In the genomic region with DNA sequence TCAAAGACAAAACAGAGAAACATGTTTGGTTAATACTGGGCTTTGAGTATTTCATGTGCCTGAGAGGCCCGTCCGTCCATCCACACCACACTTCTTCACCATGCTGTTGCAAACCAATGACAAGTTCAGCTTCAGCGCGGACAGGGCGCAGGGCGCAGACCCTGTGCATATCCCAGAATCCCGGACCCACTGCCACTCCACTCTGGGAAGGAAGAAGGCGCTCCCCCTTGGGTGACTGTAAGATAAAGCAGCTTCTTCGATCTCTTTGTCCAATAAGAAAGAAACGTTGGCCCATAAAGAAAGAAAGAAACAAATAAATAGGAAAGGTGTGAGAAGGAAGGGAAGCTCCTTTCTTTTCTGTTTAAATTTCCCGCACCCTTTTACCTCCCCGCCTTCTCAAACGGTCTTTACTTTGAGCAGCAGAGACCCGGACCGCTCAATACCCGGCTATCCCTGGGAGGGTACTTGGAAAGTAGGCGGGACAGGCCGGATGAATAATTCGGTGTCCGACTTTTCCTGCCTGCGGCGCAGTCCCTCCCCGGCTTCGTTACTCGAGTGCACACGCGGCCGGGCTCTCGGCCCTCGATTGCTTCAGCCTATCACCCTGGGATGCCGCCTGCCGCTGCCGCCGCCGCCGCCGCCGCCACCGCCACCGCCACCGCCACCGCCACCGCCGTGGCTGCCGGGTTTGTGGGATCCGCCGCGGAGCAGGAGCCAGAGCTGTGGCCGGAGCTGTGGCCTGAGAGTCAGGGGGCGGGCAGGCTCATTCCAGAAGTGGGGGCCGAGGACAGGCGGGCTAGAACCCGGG, we compare ENCODE assay signal across 8 cellular contexts.
DNase-seq lines count a peak whose midpoint lies in the region; ATAC-seq lines count a peak whose summit lies in the region.

No MANE protein-coding gene starts in this region.

- peak; percentile 71 for DNase-seq in activated CD4-positive, alpha-beta T cell treated with anti-CD3 and anti-CD28 coated beads for 48 hours
- DNase-seq in activated CD4-positive, alpha-beta T cell treated with anti-CD3 and anti-CD28 coated beads for 1 hour, result no peak
- DNase-seq in NCI-H146 treated with DMSO at 0.1 percent for 48 hours (lab: John Stamatoyannopoulos, UW; ENCODE audit: unreplicated experiment), result peak; percentile 88
- DNase-seq in T-helper 2 cell treated with Interferon-gamma antibody and Interleukin-4, amounts not matched to agents 5 μg/mL and 100 μg/mL, for 36 hours (ENCODE audit: low spot score), result peak; percentile 51
- peak; percentile 97 for DNase-seq in kidney tubule cell (ENCODE audit: low spot score)
- DNase-seq in stimulated activated CD4-positive, alpha-beta T cell treated with anti-CD3 and anti-CD28 coated beads, Interleukin-12 subunit alpha, Interleukin-12 subunit beta, amount 100 ng/mL, for 24 hours (ENCODE audit: low read depth in 2 of 2), result peak; percentile 2 to 48

- H3K36me3 Mint-ChIP-seq in T-helper 2 cell treated with Interferon-gamma antibody and Interleukin-4, amounts not matched to agents 5 μg/mL and 100 μg/mL, for 36 hours (ENCODE audit: low read depth), result no peaks in the 10 kb centered on the region
- H3K36me3 Mint-ChIP-seq in dendritic cell treated with granulocyte-macrophage colony-stimulating factor and Interleukin-4, amounts not matched to agents 40 ng/mL and 50 ng/mL, for 4 days (ENCODE audit: low read depth), result peaks cover 16% of the 10 kb centered on the region

- H3K27ac Mint-ChIP-seq in T-helper 2 cell treated with Interferon-gamma antibody and Interleukin-4, amounts not matched to agents 5 μg/mL and 100 μg/mL, for 36 hours, result no peak overlapping the region
- H3K27ac Mint-ChIP-seq in dendritic cell treated with granulocyte-macrophage colony-stimulating factor and Interleukin-4, amounts not matched to agents 40 ng/mL and 50 ng/mL, for 4 days, result peak overlapping the region; percentile 86

- ATAC-seq in HG02870 (IDR thresholded peaks at IDR 0.05; ENCODE audit: unreplicated experiment), result peak; percentile 77

- peaks cover 11% of the 10 kb centered on the region for H3K4me1 Mint-ChIP-seq in T-helper 2 cell treated with Interferon-gamma antibody and Interleukin-4, amounts not matched to agents 5 μg/mL and 100 μg/mL, for 36 hours (ENCODE audit: low read depth)
- H3K4me1 Mint-ChIP-seq in dendritic cell treated with granulocyte-macrophage colony-stimulating factor and Interleukin-4, amounts not matched to agents 40 ng/mL and 50 ng/mL, for 4 days (ENCODE audit: low read depth), result peaks cover 60% of the 10 kb centered on the region

- peaks cover 9% of the 10 kb centered on the region for H3K9me3 Mint-ChIP-seq in T-helper 2 cell treated with Interferon-gamma antibody and Interleukin-4, amounts not matched to agents 5 μg/mL and 100 μg/mL, for 36 hours
- H3K9me3 Mint-ChIP-seq in dendritic cell treated with granulocyte-macrophage colony-stimulating factor and Interleukin-4, amounts not matched to agents 40 ng/mL and 50 ng/mL, for 4 days, result no peaks in the 10 kb centered on the region

- peak overlapping the region; percentile 61 for H3K4me3 Mint-ChIP-seq in T-helper 2 cell treated with Interferon-gamma antibody and Interleukin-4, amounts not matched to agents 5 μg/mL and 100 μg/mL, for 36 hours
- peak overlapping the region; percentile 85 for H3K4me3 Mint-ChIP-seq in dendritic cell treated with granulocyte-macrophage colony-stimulating factor and Interleukin-4, amounts not matched to agents 40 ng/mL and 50 ng/mL, for 4 days

- peaks cover 42% of the 10 kb centered on the region for H3K27me3 Mint-ChIP-seq in T-helper 2 cell treated with Interferon-gamma antibody and Interleukin-4, amounts not matched to agents 5 μg/mL and 100 μg/mL, for 36 hours (ENCODE audit: low read depth)
- no peaks in the 10 kb centered on the region for H3K27me3 Mint-ChIP-seq in dendritic cell treated with granulocyte-macrophage colony-stimulating factor and Interleukin-4, amounts not matched to agents 40 ng/mL and 50 ng/mL, for 4 days

- intact Hi-C loops in dendritic cell treated with granulocyte-macrophage colony-stimulating factor and Interleukin-4, amounts not matched to agents 40 ng/mL and 50 ng/mL, for 4 days (cut with micrococcal nuclease), result loop anchor here (1.0 to 5.0 kb wide), 4 partner anchors 26 to 189 kb away; no protein-coding TSS in a partner anchor
